7 cellular contexts compared by ENCODE assay signal in genomic region chr16:57519796-57520360, GRCh38. TPM values are rescaled to one million over a fixed set of nuclear protein-coding genes. Genes with fewer than 3 reads are reported as not detected.
A peak's percentile ranks its signal among the peaks of the same experiment; 100 is the strongest.
DNase-seq lines count a peak whose midpoint lies in the region; ATAC-seq and TF ChIP-seq lines count a peak whose summit lies in the region.

No MANE protein-coding gene starts in this region.

- peak; percentile 96 for ATAC-seq in activated CD8-positive, alpha-beta memory T cell treated with anti-CD3 and anti-CD28 coated beads, Interleukin-2, amount 10 ng/mL, durations not matched to agents 7 days and 5 days

- TF ChIP-seq CTCF in GM06990 (IDR thresholded peaks at IDR 0.05; ENCODE audit: insufficient read depth, low read length, poor library complexity, severe bottlenecking) (peak; percentile 99), endodermal cell (conservative IDR thresholded peaks at IDR 0.05) (peak; percentile 99)

- CTCF ChIA-PET in activated CD8-positive, alpha-beta memory T cell treated with anti-CD3 and anti-CD28 coated beads, Interleukin-2, amount 10 ng/mL, durations not matched to agents 7 days and 5 days (lab: Charles Lee), result interaction anchor here (0.5 to 5.0 kb wide), 45 partner anchors 8 to 508 kb away, joined by 3 to 74 read pairs (median 5); partner anchors contain the start of genes CCDC102A, CIAPIN1, COQ9 and DOK4

- H3K27me3 Mint-ChIP-seq in activated CD8-positive, alpha-beta memory T cell treated with anti-CD3 and anti-CD28 coated beads, Interleukin-2, amount 10 ng/mL, durations not matched to agents 7 days and 5 days, result no peaks in the 10 kb centered on the region
- H3K27me3 Mint-ChIP-seq in endodermal cell (ENCODE audit: insufficient read depth), result peaks cover 6% of the 10 kb centered on the region

- H3K27me3 ChIP-seq in GM06990 (replicated peaks; ENCODE audit: control insufficient read depth, insufficient read depth, low read length), result no peaks in the 10 kb centered on the region
- H3K27me3 ChIP-seq in H7 (ENCODE audit: control insufficient read depth, insufficient read depth, low read length), result no peaks in the 10 kb centered on the region
- H3K27me3 ChIP-seq in endodermal cell (ENCODE audit: control insufficient read depth, insufficient read depth, low read length, poor library complexity, severe bottlenecking), result no peaks in the 10 kb centered on the region

- peaks cover 11% of the 10 kb centered on the region for H3K4me1 Mint-ChIP-seq in activated CD8-positive, alpha-beta memory T cell treated with anti-CD3 and anti-CD28 coated beads, Interleukin-2, amount 10 ng/mL, durations not matched to agents 7 days and 5 days
- no peaks in the 10 kb centered on the region for H3K4me1 Mint-ChIP-seq in endodermal cell

- H3K9me3 Mint-ChIP-seq in activated CD8-positive, alpha-beta memory T cell treated with anti-CD3 and anti-CD28 coated beads, Interleukin-2, amount 10 ng/mL, durations not matched to agents 7 days and 5 days (ENCODE audit: low read depth), result no peaks in the 10 kb centered on the region
- no peaks in the 10 kb centered on the region for H3K9me3 Mint-ChIP-seq in endodermal cell

- no peak overlapping the region for H3K27ac ChIP-seq in endodermal cell (ENCODE audit: low read depth, low read length)

- H3K36me3 ChIP-seq in GM06990 (ENCODE audit: control insufficient read depth, insufficient read depth, low read length) (peaks cover 16% of the 10 kb centered on the region), H7 (replicated peaks; ENCODE audit: control insufficient read depth, insufficient read depth, low read length) (no peaks in the 10 kb centered on the region), endodermal cell (ENCODE audit: control insufficient read depth, insufficient read depth, low read length) (peaks cover 4% of the 10 kb centered on the region)

- H3K4me3 ChIP-seq in GM06990 (replicated peaks; ENCODE audit: low read depth, low read length) (no peak overlapping the region), H7 (ENCODE audit: insufficient read depth, low read depth, low read length) (no peak overlapping the region), endodermal cell (ENCODE audit: low read length) (no peak overlapping the region)

- peak overlapping the region; percentile 8 for H3K27ac Mint-ChIP-seq in activated CD8-positive, alpha-beta memory T cell treated with anti-CD3 and anti-CD28 coated beads, Interleukin-2, amount 10 ng/mL, durations not matched to agents 7 days and 5 days
- H3K27ac Mint-ChIP-seq in endodermal cell, result no peak overlapping the region

- 35 to 44% methylated on average over 9 to 10 of the region's 10 CpGs for WGBS in endodermal cell (ENCODE audit: insufficient coverage in 1 of 2, insufficient read length in 1 of 2), 2 experiments

- H3K4me1 ChIP-seq in endodermal cell (ENCODE audit: control insufficient read depth, insufficient read depth, low read length), result no peaks in the 10 kb centered on the region

- H3K4me3 Mint-ChIP-seq in activated CD8-positive, alpha-beta memory T cell treated with anti-CD3 and anti-CD28 coated beads, Interleukin-2, amount 10 ng/mL, durations not matched to agents 7 days and 5 days, result no peak overlapping the region
- no peak overlapping the region for H3K4me3 Mint-ChIP-seq in endodermal cell

- H3K9ac ChIP-seq in endodermal cell (ENCODE audit: extremely low read depth, low read length, poor library complexity, severe bottlenecking), result no peak overlapping the region

- peaks cover 5% of the 10 kb centered on the region for H3K36me3 Mint-ChIP-seq in activated CD8-positive, alpha-beta memory T cell treated with anti-CD3 and anti-CD28 coated beads, Interleukin-2, amount 10 ng/mL, durations not matched to agents 7 days and 5 days
- H3K36me3 Mint-ChIP-seq in endodermal cell (ENCODE audit: low read depth), result peaks cover 15% of the 10 kb centered on the region

- H3K9me3 ChIP-seq in endodermal cell (ENCODE audit: control insufficient read depth, low read length), result no peaks in the 10 kb centered on the region

- peak; percentile 59 for DNase-seq in GM06990 (ENCODE audit: extremely low read depth, insufficient read length)
- peak; percentile 96 for DNase-seq in H7
- DNase-seq in NCI-H69 (lab: John Stamatoyannopoulos, UW), result peak; percentile 69
- DNase-seq in activated CD8-positive, alpha-beta memory T cell treated with anti-CD3 and anti-CD28 coated beads, Interleukin-2, amount 10 ng/mL, durations not matched to agents 7 days and 5 days, result peak; percentile 86
- DNase-seq in endodermal cell, result peak; percentile 94
- DNase-seq in mucosa of gallbladder (ENCODE audit: low spot score), result peak; percentile 76
- DNase-seq in stimulated activated CD8-positive, alpha-beta memory T cell treated with anti-CD3 and anti-CD28 coated beads, Interleukin-7, amount 100 ng/mL, for 1 hour (ENCODE audit: low read depth in 2 of 2), result peak; percentile 64 to 73

RNA-seq across cellular contexts. Expression of gene CCDC102A, which starts 16.5 kb away (rescaled TPM):
- total RNA-seq in H7 (2014; rRNA removed; shearing (Covaris generic)), result 9.3 and 10.4 TPM in 2 replicates
- total RNA-seq in activated CD8-positive, alpha-beta memory T cell treated with anti-CD3 and anti-CD28 coated beads, Interleukin-2, amount 10 ng/mL, durations not matched to agents 7 days and 5 days, result 10 to 100 TPM; 19.7 to 20.2 TPM
- 1 to 10 TPM; 6.7 to 9.8 TPM for total RNA-seq in endodermal cell
- polyA plus RNA-seq in endodermal cell (2013, experiment 1 of 2), result 5.0 TPM
- polyA plus RNA-seq in endodermal cell (2013, experiment 2 of 2), result 5.5 TPM
- total RNA-seq in mucosa of gallbladder, result 10.2 TPM

RNA-seq across cellular contexts. Expression of gene ADGRG5, which starts 22.6 kb away (rescaled TPM):
- total RNA-seq in H7 (2014; rRNA removed; shearing (Covaris generic)), result 6.2 and 6.4 TPM in 2 replicates
- total RNA-seq in activated CD8-positive, alpha-beta memory T cell treated with anti-CD3 and anti-CD28 coated beads, Interleukin-2, amount 10 ng/mL, durations not matched to agents 7 days and 5 days, result 10 to 100 TPM; 34.4 to 47.9 TPM
- total RNA-seq in endodermal cell (1 to 10 TPM; 3.6 to 4.8 TPM), mucosa of gallbladder (3.7 TPM)
- 0.93 TPM for polyA plus RNA-seq in endodermal cell (2013, experiment 1 of 2)
- polyA plus RNA-seq in endodermal cell (2013, experiment 2 of 2), result 0.29 TPM

RNA-seq across cellular contexts. Expression of gene DOK4, which starts 33.6 kb away (rescaled TPM):
- total RNA-seq in H7 (2014; rRNA removed; shearing (Covaris generic)), result 15.3 and 15.7 TPM in 2 replicates
- total RNA-seq in activated CD8-positive, alpha-beta memory T cell treated with anti-CD3 and anti-CD28 coated beads, Interleukin-2, amount 10 ng/mL, durations not matched to agents 7 days and 5 days, result 1 to 10 TPM; 3.4 to 4.7 TPM
- total RNA-seq in endodermal cell (10 to 100 TPM; 17.9 to 22.1 TPM), mucosa of gallbladder (123 TPM)
- polyA plus RNA-seq in endodermal cell (2013, experiment 1 of 2), result 26.6 TPM
- 27.8 TPM for polyA plus RNA-seq in endodermal cell (2013, experiment 2 of 2)

RNA-seq across cellular contexts. Expression of gene POLR2C, which starts 57.4 kb away (rescaled TPM):
- total RNA-seq in H7 (2014; rRNA removed; shearing (Covaris generic)), result 178 and 189 TPM in 2 replicates
- 10 to 100 TPM; 48.6 to 61.7 TPM for total RNA-seq in activated CD8-positive, alpha-beta memory T cell treated with anti-CD3 and anti-CD28 coated beads, Interleukin-2, amount 10 ng/mL, durations not matched to agents 7 days and 5 days
- total RNA-seq in endodermal cell, result 10 to 100 TPM; 72.0 to 88.3 TPM
- polyA plus RNA-seq in endodermal cell (2013, experiment 1 of 2), result 85.1 TPM
- polyA plus RNA-seq in endodermal cell (2013, experiment 2 of 2), result 81.8 TPM
- 65.7 TPM for total RNA-seq in mucosa of gallbladder
